Comparison of ENCODE assay signal across 8 cellular contexts in the genomic region with DNA sequence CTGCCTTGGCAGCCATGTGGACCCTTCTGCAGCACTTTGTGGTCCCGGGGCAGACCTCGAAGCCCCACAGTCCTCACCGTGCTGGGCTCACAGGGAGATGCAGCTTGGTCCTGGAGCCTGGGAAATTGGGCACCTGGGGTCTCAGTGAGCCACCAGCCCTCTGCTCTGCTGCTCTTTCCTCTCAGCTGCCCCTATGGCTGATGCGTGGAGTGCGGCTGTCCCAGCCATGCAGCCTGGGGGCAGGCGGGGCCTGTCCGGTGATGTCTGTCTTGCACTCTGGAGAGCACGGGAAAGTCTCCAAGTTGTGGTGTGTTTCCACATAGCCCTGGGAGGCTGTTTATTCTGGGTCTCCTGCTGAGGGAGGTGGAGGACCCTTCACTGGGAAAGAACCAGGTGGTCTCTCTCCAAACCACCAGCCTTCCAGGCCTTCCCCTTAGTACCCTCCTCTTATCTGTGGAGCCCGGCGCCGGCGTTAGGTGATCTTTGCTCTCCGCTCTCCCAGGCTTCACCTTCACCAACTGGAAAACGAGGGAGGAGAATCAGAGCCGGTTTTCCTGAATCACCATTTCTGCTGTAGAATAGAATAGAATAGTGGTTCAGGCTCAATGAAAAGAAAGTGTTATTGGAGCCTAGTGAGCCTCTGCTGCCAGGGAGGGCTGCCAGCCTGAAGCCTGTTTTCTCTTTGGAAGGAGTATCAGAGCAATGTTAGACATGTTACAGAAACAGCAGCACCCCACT.
DNase-seq lines count a peak whose midpoint lies in the region; ATAC-seq lines count a peak whose summit lies in the region.
"Had no signal": no experiment of that assay in that cellular context is flagged by ENCODE, and none has a peak within 500 bp of the region (broad histone marks: within the 10 kb centered on the region; RNA-seq: fewer than 3 reads in every experiment).

No MANE protein-coding gene starts in this region.

- ATAC-seq in stimulated activated naive B cell treated with anti-CD40 and anti-IgM and Interleukin-4, amounts not matched to agents 10 μg/mL and 1 μg/mL and 100 μg/mL, for 72 hours (replicated peaks) = no peak
- no peak for ATAC-seq in GM21360 (IDR thresholded peaks at IDR 0.05; ENCODE audit: unreplicated experiment)

- peak overlapping the region; percentile 96 for H3K27ac Mint-ChIP-seq in stimulated activated naive B cell treated with anti-CD40 and anti-IgM and Interleukin-4, amounts not matched to agents 10 μg/mL and 1 μg/mL and 100 μg/mL, for 72 hours

- peak overlapping the region; percentile 97 to 98 for H3K4me3 Mint-ChIP-seq in stimulated activated naive B cell treated with anti-CD40 and anti-IgM and Interleukin-4, amounts not matched to agents 10 μg/mL and 1 μg/mL and 100 μg/mL, for 72 hours

- no peaks in the 10 kb centered on the region for H3K9me3 Mint-ChIP-seq in stimulated activated naive B cell treated with anti-CD40 and anti-IgM and Interleukin-4, amounts not matched to agents 10 μg/mL and 1 μg/mL and 100 μg/mL, for 72 hours

- peaks cover 64 to 78% of the 10 kb centered on the region in 2 donors for H3K4me1 Mint-ChIP-seq in stimulated activated naive B cell treated with anti-CD40 and anti-IgM and Interleukin-4, amounts not matched to agents 10 μg/mL and 1 μg/mL and 100 μg/mL, for 72 hours

- H3K27me3 Mint-ChIP-seq in stimulated activated naive B cell treated with anti-CD40 and anti-IgM and Interleukin-4, amounts not matched to agents 10 μg/mL and 1 μg/mL and 100 μg/mL, for 72 hours = no peaks in the 10 kb centered on the region

- peaks cover 2 to 9% of the 10 kb centered on the region in 2 donors for H3K36me3 Mint-ChIP-seq in stimulated activated naive B cell treated with anti-CD40 and anti-IgM and Interleukin-4, amounts not matched to agents 10 μg/mL and 1 μg/mL and 100 μg/mL, for 72 hours

- DNase-seq in HuH-7 (ENCODE audit: low spot score) (peak; percentile 70), amniotic epithelial cell (ENCODE audit: low read depth) (peak; percentile 35), iris pigment epithelial cell (ENCODE audit: low read depth) (peak; percentile 34), NCI-H526 treated with DMSO at 0.1 percent for 48 hours (lab: John Stamatoyannopoulos, UW) (no peak), NCI-H748 treated with DMSO at 0.1 percent for 48 hours (lab: John Stamatoyannopoulos, UW) (no peak)
- DNase-seq in stimulated activated naive B cell treated with anti-CD40 and anti-IgM and Interleukin-4, amounts not matched to agents 10 μg/mL and 1 μg/mL and 100 μg/mL, for 72 hours = no peak
- DNase-seq: stimulated activated naive CD4-positive, alpha-beta T cell had no signal

Comparison
In these comparisons a context has a peak if more than half of its experiments do, and no peak if none do; other contexts are left out.
1. DNase-seq: peak in HuH-7 (single experiment), amniotic epithelial cell (single experiment) and iris pigment epithelial cell (single experiment); none in stimulated activated naive B cell treated with anti-CD40 and anti-IgM and Interleukin-4, amounts not matched to agents 10 μg/mL and 1 μg/mL and 100 μg/mL, for 72 hours (single experiment), NCI-H526 treated with DMSO at 0.1 percent for 48 hours (single experiment) and NCI-H748 treated with DMSO at 0.1 percent for 48 hours (single experiment).